8 cellular contexts compared by ENCODE assay signal in genomic region chr14:102774391-102775153, GRCh38. TPM values are rescaled to one million over a fixed set of nuclear protein-coding genes. Genes with fewer than 3 reads are reported as not detected.
DNase-seq lines count a peak whose midpoint lies in the region; ATAC-seq and TF ChIP-seq lines count a peak whose summit lies in the region.

No MANE protein-coding gene starts in this region.

- H3K4me1 ChIP-seq in esophagus muscularis mucosa = peaks cover 11 to 33% (median 18%) of the 10 kb centered on the region in 4 donors
- peaks cover 0 to 12% (median 8%) of the 10 kb centered on the region in 4 donors for H3K4me1 ChIP-seq in tibial artery

- H3K27me3 ChIP-seq in esophagus muscularis mucosa = no peaks in the 10 kb centered on the region
- H3K27me3 ChIP-seq in tibial artery = no peaks in the 10 kb centered on the region

- no peak for TF ChIP-seq EP300 in esophagus muscularis mucosa (IDR thresholded peaks at IDR 0.05)

- peak overlapping the region; percentile 13 to 85 (median 56) for H3K27ac ChIP-seq in esophagus muscularis mucosa (replicated peaks in 1 of 4)
- peak overlapping the region in 1 of 2 donors; percentile 73 for H3K27ac ChIP-seq in tibial artery

- DNase-seq in AG09309 (ENCODE audit: low read depth) = no peak
- peak; percentile 75 for DNase-seq in HT-29 (ENCODE audit: low spot score)
- peak; percentile 75 for DNase-seq in OCI-M1 (lab: John Stamatoyannopoulos, UW)
- DNase-seq in activated T-cell treated with anti-CD3 and anti-CD28 coated beads, Interleukin-2, amount 50 U/mL, for 24 hours = peak; percentile 70
- no peak for DNase-seq in esophagus muscularis mucosa (ENCODE audit: extremely low spot score)
- DNase-seq in natural killer cell = peak; percentile 25
- DNase-seq in tibial artery = peak in 1 of 2 donors; percentile 40

- 19% methylated on average over 6 of the region's 10 CpGs for WGBS in esophagus muscularis mucosa

- TF ChIP-seq CTCF in AG09309 (IDR thresholded peaks at IDR 0.05; ENCODE audit: control insufficient read depth, insufficient read depth, low read depth, low read length, missing control alignments) (peak; percentile 87), esophagus muscularis mucosa (IDR thresholded peaks at IDR 0.05) (peak; percentile 65 to 82 (median 66)), natural killer cell (IDR thresholded peaks at IDR 0.05) (peak; percentile 67), tibial artery (IDR thresholded peaks at IDR 0.05) (peak; percentile 54 to 67)

- H3K4me1 Mint-ChIP-seq in activated T-cell treated with anti-CD3 and anti-CD28 coated beads, Interleukin-2, amount 50 U/mL, for 24 hours (ENCODE audit: low read depth) = peaks cover 38% of the 10 kb centered on the region
- H3K4me1 Mint-ChIP-seq in natural killer cell = peaks cover 15 to 27% of the 10 kb centered on the region in 2 donors

- no peaks in the 10 kb centered on the region for H3K27me3 Mint-ChIP-seq in activated T-cell treated with anti-CD3 and anti-CD28 coated beads, Interleukin-2, amount 50 U/mL, for 24 hours
- peaks cover 0 to 2% of the 10 kb centered on the region in 2 donors for H3K27me3 Mint-ChIP-seq in natural killer cell (ENCODE audit: low read depth in 2 of 2)

- H3K36me3 ChIP-seq in esophagus muscularis mucosa (no peaks in the 10 kb centered on the region), tibial artery (no peaks in the 10 kb centered on the region)

- H3K4me3 Mint-ChIP-seq in activated T-cell treated with anti-CD3 and anti-CD28 coated beads, Interleukin-2, amount 50 U/mL, for 24 hours = peak overlapping the region; percentile 43
- H3K4me3 Mint-ChIP-seq in natural killer cell = no peak overlapping the region

- H3K36me3 Mint-ChIP-seq in activated T-cell treated with anti-CD3 and anti-CD28 coated beads, Interleukin-2, amount 50 U/mL, for 24 hours (ENCODE audit: low read depth) = peaks cover 14% of the 10 kb centered on the region
- no peaks in the 10 kb centered on the region for H3K36me3 Mint-ChIP-seq in natural killer cell

- no peaks in the 10 kb centered on the region for H3K9me3 Mint-ChIP-seq in activated T-cell treated with anti-CD3 and anti-CD28 coated beads, Interleukin-2, amount 50 U/mL, for 24 hours
- no peaks in the 10 kb centered on the region for H3K9me3 Mint-ChIP-seq in natural killer cell

- H3K27ac Mint-ChIP-seq in activated T-cell treated with anti-CD3 and anti-CD28 coated beads, Interleukin-2, amount 50 U/mL, for 24 hours = peak overlapping the region; percentile 87
- peak overlapping the region; percentile 23 to 78 for H3K27ac Mint-ChIP-seq in natural killer cell

- H3K4me3 ChIP-seq in AG09309 (ENCODE audit: control insufficient read depth, low read depth, low read length) (no peak overlapping the region), esophagus muscularis mucosa (no peak overlapping the region), tibial artery (no peak overlapping the region)

- peak; percentile 44 for ATAC-seq in GM18511 (IDR thresholded peaks at IDR 0.05; ENCODE audit: unreplicated experiment)
- ATAC-seq in natural killer cell = peak in 1 of 3 donors; percentile 19

- TF ChIP-seq POLR2A in esophagus muscularis mucosa (IDR thresholded peaks at IDR 0.05; ENCODE audit: low read depth) = no peak

- intact Hi-C loops in esophagus muscularis mucosa (cut with DNase I) = loop anchor here (5.0 to 10.0 kb wide), 2 partner anchors 140 to 283 kb away; partner anchors contain the start of gene CDC42BPB
- intact Hi-C loops in natural killer cell (cut with micrococcal nuclease) = loop anchor here (5.0 to 10.0 kb wide), 3 partner anchors 48 to 318 kb away; partner anchors contain the start of gene EXOC3L4
- intact Hi-C loops in tibial artery (cut with DNase I; ENCODE audit: low total_unique reads) = loop anchor here (10.0 kb wide), 1 partner anchor 250 kb away; no protein-coding TSS in a partner anchor

- H3K9me3 ChIP-seq in esophagus muscularis mucosa (no peaks in the 10 kb centered on the region), tibial artery (no peaks in the 10 kb centered on the region)

RNA-seq across cellular contexts. Expression of gene TRAF3, which starts 2.7 kb away (rescaled TPM):
- total RNA-seq in HT-29 (2014; rRNA removed; shearing (Covaris generic)) = 8.7 and 13.5 TPM in 2 replicates
- total RNA-seq in esophagus muscularis mucosa = 10 to 100 TPM in 3 of 4 donors, 1 to 10 TPM in 1; 9.6 to 19.1 (median 17.5) TPM
- 10 to 100 TPM; 21.0 to 31.6 (median 23.5) TPM for total RNA-seq in natural killer cell

Comparison
In these comparisons a context has a peak if more than half of its experiments do, and no peak if none do; other contexts are left out.
1. DNase-seq: peak in HT-29 (single experiment), OCI-M1 (single experiment), activated T-cell treated with anti-CD3 and anti-CD28 coated beads, Interleukin-2, amount 50 U/mL, for 24 hours (single experiment) and natural killer cell (single experiment); none in AG09309 (single experiment) and esophagus muscularis mucosa (single experiment).
2. Peak in every context shown above with its lines, with median percentiles within 50 percentile points of each other: CTCF ChIP-seq.